Comparison of ENCODE assay signal across 14 cellular contexts in the genomic region with DNA sequence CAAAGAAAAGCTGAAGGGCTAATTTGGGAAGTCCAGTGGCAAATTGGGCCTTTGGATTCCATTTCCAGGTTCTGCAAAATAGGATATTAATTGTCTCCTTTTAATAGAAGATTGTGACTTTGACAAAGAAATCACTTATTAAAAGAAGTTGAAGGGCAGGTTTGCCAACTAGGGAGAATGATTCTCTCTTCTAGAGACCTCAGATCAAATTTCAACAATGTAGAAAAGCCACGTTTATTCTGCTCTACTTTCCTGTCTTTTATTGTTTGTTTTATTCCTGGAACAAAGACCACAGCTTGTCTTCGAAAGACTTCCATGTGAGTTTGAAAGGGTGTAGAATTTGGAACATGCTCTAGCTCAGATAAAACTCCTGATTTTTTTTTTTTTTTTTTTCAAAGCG.
DNase-seq lines count a peak whose midpoint lies in the region; ATAC-seq, FAIRE-seq and TF ChIP-seq lines count a peak whose summit lies in the region.
"Had no signal": no experiment of that assay in that cellular context is flagged by ENCODE, and none has a peak within 500 bp of the region (broad histone marks: within the 10 kb centered on the region; RNA-seq: fewer than 3 reads in every experiment).

No MANE protein-coding gene starts in this region.

- peak; percentile 23 for FAIRE-seq in endometrium (lab: Jason Lieb, UNC)

- TF ChIP-seq EP300 in Ishikawa (IDR thresholded peaks at IDR 0.05; ENCODE audit: borderline replicate concordance): no peak

- H3K4me3 ChIP-seq in effector memory CD4-positive, alpha-beta T cell (ENCODE audit: insufficient read depth, low read depth, low read length, poor library complexity, severe bottlenecking): no peak overlapping the region

- H3K27ac ChIP-seq in C4-2B: peak overlapping the region; percentile 77; the same call in 1 of the 2 replicates
- H3K27ac ChIP-seq in effector memory CD4-positive, alpha-beta T cell (ENCODE audit: insufficient read depth, low read length, poor library complexity, severe bottlenecking): no peak overlapping the region
- H3K27ac ChIP-seq: brain microvascular endothelial cell had no signal

- no peaks in the 10 kb centered on the region for H3K36me3 ChIP-seq in effector memory CD4-positive, alpha-beta T cell (ENCODE audit: control insufficient read depth, insufficient read depth, low read length)
- H3K36me3 ChIP-seq: brain microvascular endothelial cell had no signal

- H3K27me3 ChIP-seq in effector memory CD4-positive, alpha-beta T cell (replicated peaks; ENCODE audit: control insufficient read depth, insufficient read depth, low read length, poor library complexity, severe bottlenecking): no peaks in the 10 kb centered on the region
- H3K27me3 ChIP-seq: brain microvascular endothelial cell had no signal

- no peak for TF ChIP-seq CTCF in C4-2B (conservative IDR thresholded peaks at IDR 0.05)

- ATAC-seq in GM18907 (IDR thresholded peaks at IDR 0.05; ENCODE audit: unreplicated experiment) (no peak), HG03025 (IDR thresholded peaks at IDR 0.05; ENCODE audit: low FRiP score, unreplicated experiment) (no peak)

- no peaks in the 10 kb centered on the region for H3K4me1 ChIP-seq in effector memory CD4-positive, alpha-beta T cell (ENCODE audit: control insufficient read depth, insufficient read depth, low read length, poor library complexity, severe bottlenecking)

- TF ChIP-seq RAD21 in Ishikawa (IDR thresholded peaks at IDR 0.05; ENCODE audit: low read depth): no peak

- no peaks in the 10 kb centered on the region for H3K9me3 ChIP-seq in effector memory CD4-positive, alpha-beta T cell (ENCODE audit: control insufficient read depth, low read length)

- DNase-seq in NCI-H510A treated with DMSO at 0.1 percent for 48 hours (lab: John Stamatoyannopoulos, UW) (peak; percentile 87), retina (no peak)
- DNase-seq in effector memory CD4-positive, alpha-beta T cell: no peak
- DNase-seq: activated CD4-positive, alpha-beta T cell treated with anti-CD3 and anti-CD28 coated beads, Interleukin-2, amount 50 U/mL, for 1 hour; brain microvascular endothelial cell; CD4-positive, alpha-beta T cell; HCEC 1CT; NCI-H2227 treated with DMSO at 0.1 percent for 48 hours; stimulated activated CD4-positive, alpha-beta T cell treated with anti-CD3 and anti-CD28 coated beads, Interleukin-2, amount 100 ng/mL, for 24 hours had no signal

TF ChIP-seq in Ishikawa, 13 proteins besides CTCF, POLR2A, EP300 and RAD21:
- no peak for TF ChIP-seq NFIC (IDR thresholded peaks at IDR 0.05)
- TF ChIP-seq, protein P1, sequence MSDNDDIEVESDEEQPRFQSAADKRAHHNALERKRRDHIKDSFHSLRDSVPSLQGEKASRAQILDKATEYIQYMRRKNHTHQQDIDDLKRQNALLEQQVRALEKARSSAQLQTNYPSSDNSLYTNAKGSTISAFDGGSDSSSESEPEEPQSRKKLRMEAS (IDR thresholded peaks at IDR 0.05): 0 out of 2 replicates have a peak, but pooled peaks have one; percentile 19
- TF ChIP-seq TAF1 (IDR thresholded peaks at IDR 0.05; ENCODE audit: low read depth): no peak
